ENCODE assay signal across 8 cellular contexts in genomic region chr20:63969851-63970713, GRCh38. TPM values are rescaled to one million over a fixed set of nuclear protein-coding genes. Genes with fewer than 3 reads are reported as not detected.
A peak's percentile ranks its signal among the peaks of the same experiment; 100 is the strongest.
DNase-seq lines count a peak whose midpoint lies in the region; ATAC-seq and TF ChIP-seq lines count a peak whose summit lies in the region.

Gene ZNF512B, minus strand, starts transcription at chr20:63969930. Its CDS starts 1,980 bp downstream, at chr20:63967950.

- intact Hi-C loops in HCT116 (cut with micrococcal nuclease) = loop anchor here (10.0 kb wide), 2 partner anchors 105 to 185 kb away; partner anchors contain the start of genes ABHD16B and TPD52L2
- intact Hi-C loops in left cardiac atrium (cut with DNase I) = loop anchor here (5.0 kb wide), 3 partner anchors 63 to 433 kb away; partner anchors contain the start of gene PTK6 (in 1 of the 2)
- intact Hi-C loops in posterior cingulate gyrus (cut with DNase I) = loop anchor here (5.0 kb wide), 1 partner anchor 183 kb away; no protein-coding TSS in a partner anchor

- no TSS peak for BruUV-seq in HCT116 (replicated peaks; lab: Mats Ljungman, UMichigan)

- no peak within 1 kb of the TSS for H2AFZ ChIP-seq in HCT116 (ENCODE audit: low read depth, low read length, poor library complexity, severe bottlenecking)

- H3K4me1 ChIP-seq in HCT116 (ENCODE audit: control insufficient read depth in 1 of 2, insufficient read depth in 2 of 2, low read length in 2 of 2) (peaks cover 21 to 37% of the 10 kb centered on the region in 2 experiments), RWPE2 (ENCODE audit: insufficient read depth, poor library complexity, severe bottlenecking) (no peaks in the 10 kb centered on the region)

- TF ChIP-seq CTCF in HCT116 (IDR thresholded peaks at IDR 0.05 in 2 of 3, conservative IDR thresholded peaks at IDR 0.05 in 1 of 3; ENCODE audit: borderline replicate concordance in 1 of 3, insufficient read depth in 1 of 3, low read depth in 2 of 3, low read length in 2 of 3) (no peak), RWPE2 (IDR thresholded peaks at IDR 0.05; ENCODE audit: poor library complexity, severe bottlenecking) (no peak)

- RAD21 ChIA-PET in HCT116 (lab: Charles Lee; ENCODE audit: low non-redundant PET in 1 of 2, low total read pairs in 2 of 2, uncharacterized antibody in 2 of 2, unreplicated experiment in 2 of 2) = no interaction called here

- ATAC-seq in HCT116 (peak; percentile 55), RWPE2 (ENCODE audit: low read depth) (peak; percentile 32), left cardiac atrium (peak; percentile 43 to 64), GM21390 (IDR thresholded peaks at IDR 0.05; ENCODE audit: unreplicated experiment) (no peak), GM21423 (IDR thresholded peaks at IDR 0.05; ENCODE audit: unreplicated experiment) (no peak)

- H4K20me1 ChIP-seq in HCT116 (ENCODE audit: insufficient read depth) = no peaks in the 10 kb centered on the region

- no peaks in the 10 kb centered on the region for H3K9me3 ChIP-seq in HCT116 (ENCODE audit: control insufficient read depth in 1 of 2, insufficient read depth in 1 of 2, low read depth in 1 of 2, low read length in 2 of 2)
- no peaks in the 10 kb centered on the region for H3K9me3 ChIP-seq in RWPE2 (ENCODE audit: severe bottlenecking)

- H3K4me3 ChIP-seq in HCT116 (replicated peaks in 1 of 2; ENCODE audit: low read depth in 1 of 2, low read length in 2 of 2) (peak within 1 kb of the TSS; percentile 54 to 62), RWPE2 (ENCODE audit: severe bottlenecking) (peak within 1 kb of the TSS; percentile 80)

- TF ChIP-seq POLR2A in HCT116 (IDR thresholded peaks at IDR 0.05; ENCODE audit: borderline replicate concordance, extremely low read depth, insufficient read depth, insufficient read length) = no peak

- peak within 1 kb of the TSS; percentile 76 for H3K4me2 ChIP-seq in HCT116 (ENCODE audit: low read length)

- peak within 1 kb of the TSS; percentile 63 for H3K9ac ChIP-seq in HCT116 (ENCODE audit: low read length)

- TF ChIP-seq RAD21 in HCT116 (IDR thresholded peaks at IDR 0.05; ENCODE audit: low read depth) = no peak

- CTCF ChIA-PET in HCT116 (lab: Charles Lee) = no interaction called here

- DNase-seq in CD1c-positive myeloid dendritic cell (ENCODE audit: extremely low spot score) (peak; percentile 33), HCT116 (ENCODE audit: low read depth, low spot score) (no peak), RWPE2 (ENCODE audit: low spot score) (peak; percentile 91), amniotic epithelial cell (ENCODE audit: low read depth) (peak; percentile 44), left cardiac atrium (peak; percentile 82), posterior cingulate gyrus (peak in 7 of 10 donors; percentile 23 to 91 (median 54))

- POLR2A ChIA-PET in HCT116 (lab: Charles Lee) = no interaction called here

- no peaks in the 10 kb centered on the region for H3K9me2 ChIP-seq in HCT116 (ENCODE audit: insufficient read depth)

- H3K27me3 ChIP-seq in HCT116 (ENCODE audit: insufficient read depth, low read length) (no peaks in the 10 kb centered on the region), RWPE2 (ENCODE audit: insufficient read depth, poor library complexity, severe bottlenecking) (no peaks in the 10 kb centered on the region)

- peak within 1 kb of the TSS; percentile 71; the same call in 1 of the 2 replicates for H3K27ac ChIP-seq in HCT116 (ENCODE audit: low read depth, low read length)
- H3K27ac ChIP-seq in RWPE2 (ENCODE audit: poor library complexity, severe bottlenecking) = peak within 1 kb of the TSS; percentile 43

- H3K36me3 ChIP-seq in HCT116 (ENCODE audit: control insufficient read depth in 1 of 2, insufficient read depth in 2 of 2, low read length in 2 of 2) = 0 out of 4 replicates have a peak, but pooled peaks cover 0 to 5% of the 10 kb centered on the region in 2 experiments
- H3K36me3 ChIP-seq in RWPE2 (ENCODE audit: low read depth) = peaks cover 18% of the 10 kb centered on the region

- H3K79me2 ChIP-seq in HCT116 (ENCODE audit: insufficient read depth, low read length) = peaks cover 4% of the 10 kb centered on the region; the same call in 1 of the 2 replicates

TF ChIP-seq in HCT116, 20 proteins besides CTCF, POLR2A, EP300 and RAD21:
- TF ChIP-seq ZNF274 (IDR thresholded peaks at IDR 0.05; ENCODE audit: low read depth, low read length) = no peak
- TF ChIP-seq MAX (IDR thresholded peaks at IDR 0.05) = peak; percentile 60
- peak; percentile 88 for TF ChIP-seq ZBTB33 (IDR thresholded peaks at IDR 0.05; ENCODE audit: extremely low read depth, insufficient replicate concordance, low read length)
- peak; percentile 56 for TF ChIP-seq SIN3A (IDR thresholded peaks at IDR 0.05; ENCODE audit: low read depth)

RNA-seq across cellular contexts. Expression of gene ZNF512B, which starts in this region (rescaled TPM):
- 10.3 TPM for total RNA-seq in HCT116 (2021; ENCODE audit: unreplicated experiment)
- polyA plus RNA-seq in HCT116 (2012) = 5.6 and 6.2 TPM in 2 replicates
- 10 to 100 TPM; 11.7 to 14.5 TPM for total RNA-seq in left cardiac atrium

Comparison
In these comparisons a context has a peak if more than half of its experiments do, and no peak if none do; other contexts are left out.
1. ATAC-seq: peak in HCT116 (single experiment), RWPE2 (single experiment) and left cardiac atrium (2 of 2); none in GM21390 (single experiment) and GM21423 (single experiment).